Comparison of ENCODE assay signal across 23 cellular contexts in genomic region chr2:176639016-176639343, GRCh38.
DNase-seq lines count a peak whose midpoint lies in the region; ATAC-seq, FAIRE-seq and TF ChIP-seq lines count a peak whose summit lies in the region.
"Had no signal": no experiment of that assay in that cellular context is flagged by ENCODE, and none has a peak within 500 bp of the region (broad histone marks: within the 10 kb centered on the region; RNA-seq: fewer than 3 reads in every experiment).

No MANE protein-coding gene starts in this region.

- H3K27ac ChIP-seq in mammary epithelial cell (ENCODE audit: insufficient read depth, low read depth, low read length) = no peak overlapping the region
- no peak overlapping the region for H3K27ac ChIP-seq in breast epithelium
- H3K27ac ChIP-seq in K562 (ENCODE audit: extremely low read depth, low read depth, low read length) = no peak overlapping the region
- H3K27ac ChIP-seq: KMS-11, Peyer's patch, SJCRH30 had no signal

- no peak overlapping the region for H3K9ac ChIP-seq in mammary epithelial cell (ENCODE audit: insufficient read depth, low read length)
- no peak overlapping the region for H3K9ac ChIP-seq in K562 (ENCODE audit: insufficient read depth in 1 of 2, low read depth in 2 of 2, low read length in 2 of 2)

- H3K27me3 Mint-ChIP-seq in nephron progenitor cell (ENCODE audit: low read depth, poor library complexity) = peaks cover 4% of the 10 kb centered on the region

- no peak for TF ChIP-seq POLR2A in breast epithelium (IDR thresholded peaks at IDR 0.05)
- no peak for TF ChIP-seq POLR2A in K562 (conservative IDR thresholded peaks at IDR 0.05)

- H3K4me3 ChIP-seq in mammary epithelial cell (replicated peaks in 1 of 3; ENCODE audit: insufficient read depth in 1 of 3, low read depth in 2 of 3, low read length in 3 of 3) = no peak overlapping the region
- H3K4me3 ChIP-seq in breast epithelium = no peak overlapping the region
- no peak overlapping the region for H3K4me3 ChIP-seq in K562
- H3K4me3 ChIP-seq: Peyer's patch, SJCRH30 had no signal

- H3K27me3 ChIP-seq in mammary epithelial cell (ENCODE audit: insufficient read depth, low read length) (peaks cover 3% of the 10 kb centered on the region), breast epithelium (peaks cover 0 to 33% of the 10 kb centered on the region in 2 donors), K562 (ENCODE audit: control insufficient read depth in 2 of 2, insufficient read depth in 2 of 2, low read length in 2 of 2) (peaks cover 13 to 16% of the 10 kb centered on the region in 2 experiments)

- BruUV-seq in mammary epithelial cell (replicated peaks; lab: Mats Ljungman, UMichigan) (no TSS peak), K562 (replicated peaks; lab: Mats Ljungman, UMichigan) (no TSS peak)

- ATAC-seq in K562 = no peak

- POLR2A ChIA-PET in K562 (lab: Yijun Ruan, JAX) = no interaction called here

- in situ Hi-C loops in mammary epithelial cell (cut with MboI; ENCODE audit: low sequenced_read_pairs in 2 of 2) (loop anchor here (5.0 to 25.0 kb wide), 3 partner anchors 177 to 514 kb away; partner anchors contain the start of genes HOXD8 (in 2 of the 2) and HOXD9 (in 1 of the 2)), K562 (cut with MboI) (loop anchor here (5.0 kb wide), 1 partner anchor 512 kb away; the partner anchor contains the start of gene HOXD8)

- H2AFZ ChIP-seq in mammary epithelial cell (ENCODE audit: low read depth, low read length) (peak overlapping the region; percentile 33), K562 (ENCODE audit: low read depth, low read length) (no peak overlapping the region)

- CTCF ChIA-PET in mammary epithelial cell (lab: Charles Lee; ENCODE audit: low non-redundant PET) = no interaction called here
- CTCF ChIA-PET in K562 (lab: Yijun Ruan, JAX; ENCODE audit: low intra/inter-chr PET ratio) = interaction anchor here (0.7 to 2.1 kb wide), 7 partner anchors 11 to 527 kb away, joined by 3 to 40 read pairs (median 8); no protein-coding TSS in a partner anchor

- no peak for TF ChIP-seq RAD21 in K562 (CRISPR knock-in tag; conservative IDR thresholded peaks at IDR 0.05 in 1 of 2, IDR thresholded peaks at IDR 0.05 in 1 of 2)

- DNase-seq in mammary epithelial cell (no peak), breast epithelium (ENCODE audit: low spot score in 2 of 2) (no peak), K562 (ENCODE audit: extremely low read depth in 1 of 4, low spot score in 3 of 4) (no peak), nephron progenitor cell (no peak), NCI-H128 (lab: John Stamatoyannopoulos, UW; ENCODE audit: unreplicated experiment) (no peak), SKM-1 treated with dmso at 0.1 percent for 144 hours (lab: John Stamatoyannopoulos, UW; ENCODE audit: unreplicated experiment) (no peak)
- DNase-seq in activated naive CD4-positive, alpha-beta T cell treated with anti-CD3 and anti-CD28 coated beads, Interleukin-2, amount 50 U/mL, for 16 hours = no peak
- DNase-seq: 8988T, GDM1, H9, NCI-H1105, NCI-H2081, NCI-H2171 treated with DMSO at 0.1 percent for 48 hours, NCI-H524 treated with DMSO at 0.1 percent for 48 hours, NCI-H82, Peyer's patch, SW 1271 had no signal

- H3K4me1 ChIP-seq in mammary epithelial cell (ENCODE audit: insufficient read depth, low read length) (peaks cover 46% of the 10 kb centered on the region), breast epithelium (no peaks in the 10 kb centered on the region), K562 (replicated peaks in 1 of 2; ENCODE audit: control insufficient read depth in 2 of 2, insufficient read depth in 2 of 2, low read length in 2 of 2) (peaks cover 0 to 9% of the 10 kb centered on the region in 2 experiments; a peak in 2 of 5 replicates)

- no peak overlapping the region for H3K27ac Mint-ChIP-seq in nephron progenitor cell
- H3K27ac Mint-ChIP-seq: B cell, CD14-positive monocyte, H9 had no signal

- H3K79me2 ChIP-seq in mammary epithelial cell (ENCODE audit: insufficient read depth, low read length) = no peaks in the 10 kb centered on the region
- no peaks in the 10 kb centered on the region for H3K79me2 ChIP-seq in K562 (ENCODE audit: control insufficient read depth, insufficient read depth, low read length)

- dilution Hi-C loops in mammary epithelial cell (cut with HindIII; ENCODE audit: low sequenced_read_pairs) = loop anchor here (10.0 kb wide), 1 partner anchor 504 kb away; no protein-coding TSS in a partner anchor

- TF ChIP-seq EP300 in K562 (IDR thresholded peaks at IDR 0.05; ENCODE audit: low read length) = no peak

- TF ChIP-seq CTCF in mammary epithelial cell (conservative IDR thresholded peaks at IDR 0.05 in 1 of 2, IDR thresholded peaks at IDR 0.05 in 1 of 2; ENCODE audit: extremely low read depth in 1 of 2, insufficient read depth in 1 of 2, low read depth in 1 of 2, low read length in 2 of 2) = no peak
- TF ChIP-seq CTCF in breast epithelium (IDR thresholded peaks at IDR 0.05) = no peak
- no peak for TF ChIP-seq CTCF in K562 (IDR thresholded peaks at IDR 0.05 in 2 of 3, conservative IDR thresholded peaks at IDR 0.05 in 1 of 3; ENCODE audit: insufficient read depth in 2 of 3, low read depth in 1 of 3, low read length in 3 of 3)
- no peak for TF ChIP-seq CTCF in nephron progenitor cell (IDR thresholded peaks at IDR 0.05)

- 87% methylated on average over 7 of the region's 7 CpGs for WGBS in mammary epithelial cell (ENCODE audit: low coverage, missing lambda C conversion rate)
- 13% methylated on average over 7 of the region's 7 CpGs for WGBS in K562 (ENCODE audit: insufficient coverage, low coverage, missing lambda C conversion rate)

- intact Hi-C loops in mammary epithelial cell (cut with micrococcal nuclease) = no loop called here
- intact Hi-C loops in breast epithelium (cut with DNase I; ENCODE audit: low total_unique reads) = loop anchor here (5.0 kb wide), 1 partner anchor 502 kb away; no protein-coding TSS in a partner anchor
- intact Hi-C loops in K562 (cut with micrococcal nuclease) = loop anchor here (2.0 to 5.0 kb wide), 2 partner anchors 87 to 498 kb away; no protein-coding TSS in a partner anchor

- no peaks in the 10 kb centered on the region for H3K9me1 ChIP-seq in K562 (ENCODE audit: control insufficient read depth, insufficient read depth, low read length)

- H3K4me2 ChIP-seq in mammary epithelial cell (ENCODE audit: insufficient read depth, low read depth, low read length) (peak overlapping the region; percentile 24), K562 (ENCODE audit: insufficient read depth, low read length) (no peak overlapping the region)

- H3K9me3 Mint-ChIP-seq in nephron progenitor cell = no peaks in the 10 kb centered on the region
- H3K9me3 Mint-ChIP-seq: H9 had no signal

- H4K20me1 ChIP-seq in mammary epithelial cell (ENCODE audit: insufficient read depth, low read length) (no peaks in the 10 kb centered on the region), K562 (replicated peaks; ENCODE audit: control insufficient read depth, insufficient read depth, low read length) (no peaks in the 10 kb centered on the region)

- peaks cover 78% of the 10 kb centered on the region for H3K4me1 Mint-ChIP-seq in nephron progenitor cell

- no peaks in the 10 kb centered on the region for H3K36me3 Mint-ChIP-seq in nephron progenitor cell (ENCODE audit: low read depth)
- H3K36me3 Mint-ChIP-seq: CD14-positive monocyte had no signal

- no peaks in the 10 kb centered on the region for H3K36me3 ChIP-seq in mammary epithelial cell (ENCODE audit: insufficient read depth, low read length)
- H3K36me3 ChIP-seq in breast epithelium = no peaks in the 10 kb centered on the region
- no peaks in the 10 kb centered on the region for H3K36me3 ChIP-seq in K562 (ENCODE audit: control insufficient read depth, insufficient read depth, low read length)
- H3K36me3 ChIP-seq: Peyer's patch, SJCRH30 had no signal

- no peak for FAIRE-seq in K562 (lab: Jason Lieb, UNC)
- FAIRE-seq: GM19239, HTR-8/SVneo had no signal

- H3K9me3 ChIP-seq in mammary epithelial cell (replicated peaks; ENCODE audit: insufficient read depth, low read length) (no peaks in the 10 kb centered on the region), breast epithelium (no peaks in the 10 kb centered on the region), K562 (replicated peaks; ENCODE audit: control insufficient read depth, insufficient read depth, low read depth, low read length) (no peaks in the 10 kb centered on the region)
- H3K9me3 ChIP-seq: Peyer's patch, SJCRH30 had no signal

- peak overlapping the region; percentile 92 for H3K4me3 Mint-ChIP-seq in nephron progenitor cell

TF ChIP-seq in K562, 482 proteins besides CTCF, POLR2A, EP300 and RAD21:
- TF ChIP-seq CBX8 (IDR thresholded peaks at IDR 0.05; ENCODE audit: borderline replicate concordance, extremely low read depth, low read depth, low read length, poor library complexity, severe bottlenecking) = peak; percentile 36
- no peak for TF ChIP-seq SRSF7 (optimal IDR thresholded peaks at IDR 0.05; ENCODE audit: low read depth, low read length)
